Comparison of ENCODE assay signal across 19 cellular contexts in genomic region chr3:119815716-119816115, GRCh38. TPM values are rescaled to one million over a fixed set of nuclear protein-coding genes. Genes with fewer than 3 reads are reported as not detected.
A peak's percentile ranks its signal among the peaks of the same experiment; 100 is the strongest.
DNase-seq lines count a peak whose midpoint lies in the region; ATAC-seq and TF ChIP-seq lines count a peak whose summit lies in the region.
"Had no signal": no experiment of that assay in that cellular context is flagged by ENCODE, and none has a peak within 500 bp of the region (broad histone marks: within the 10 kb centered on the region; RNA-seq: fewer than 3 reads in every experiment).

No MANE protein-coding gene starts in this region.

- no peak overlapping the region for H3K4me3 ChIP-seq in endodermal cell (ENCODE audit: low read length)
- H3K4me3 ChIP-seq in neuronal stem cell (ENCODE audit: low read length in 2 of 2) = peak overlapping the region in 1 of 2 donors; percentile 65
- H3K4me3 ChIP-seq: BLaER1, GM23248 had no signal

- H2AFZ ChIP-seq in neuronal stem cell (ENCODE audit: low read length) = no peak overlapping the region
- H2AFZ ChIP-seq: GM23248 had no signal

- TF ChIP-seq CTCF in endodermal cell (conservative IDR thresholded peaks at IDR 0.05) = no peak

- 87 to 93% methylated on average over 5 to 8 of the region's 8 CpGs for WGBS in endodermal cell (ENCODE audit: insufficient coverage in 1 of 2, insufficient read length in 1 of 2), 2 experiments
- WGBS in neuronal stem cell (ENCODE audit: extremely low coverage in 2 of 2, insufficient read length in 2 of 2, insufficient replicate concordance in 1 of 2), 2 donors = no CpG with 5 or more reads among the region's 8 CpGs

- H3K36me3 ChIP-seq in endodermal cell (ENCODE audit: control insufficient read depth, insufficient read depth, low read length) (no peaks in the 10 kb centered on the region), neuronal stem cell (replicated peaks in 1 of 2; ENCODE audit: control insufficient read depth in 2 of 2, insufficient read depth in 2 of 2, low read length in 2 of 2) (no peaks in the 10 kb centered on the region)
- H3K36me3 ChIP-seq: BLaER1 had no signal

- H3K4me1 Mint-ChIP-seq in endodermal cell = no peaks in the 10 kb centered on the region

- no peaks in the 10 kb centered on the region for H3K79me1 ChIP-seq in neuronal stem cell (ENCODE audit: low read depth, low read length)

- H4K8ac ChIP-seq in neuronal stem cell (ENCODE audit: low read depth, low read length) = no peak overlapping the region

- H3K9me3 ChIP-seq in endodermal cell (ENCODE audit: control insufficient read depth, low read length) (no peaks in the 10 kb centered on the region), neuronal stem cell (replicated peaks in 1 of 2; ENCODE audit: control insufficient read depth in 2 of 2, insufficient read depth in 1 of 2, low read depth in 1 of 2, low read length in 2 of 2) (no peaks in the 10 kb centered on the region)
- H3K9me3 ChIP-seq: BLaER1, Caco-2 had no signal

- DNase-seq in NCI-H146 (lab: John Stamatoyannopoulos, UW) (peak; percentile 27), NCI-H146 treated with DMSO at 0.1 percent for 48 hours (lab: John Stamatoyannopoulos, UW; ENCODE audit: unreplicated experiment) (no peak), endodermal cell (peak; percentile 26), neuronal stem cell (ENCODE audit: low spot score) (no peak), NCI-H82 treated with DMSO at 0.1 percent for 48 hours (lab: John Stamatoyannopoulos, UW; ENCODE audit: unreplicated experiment) (no peak)
- DNase-seq: Caco-2; CD4-positive, CD25-positive, alpha-beta regulatory T cell; CD8-positive, alpha-beta T cell; DMS153; DND-41; GM23248; H7; HCEC 1CT had no signal

- H3K4me3 Mint-ChIP-seq in endodermal cell = no peak overlapping the region
- H3K4me3 Mint-ChIP-seq: B cell; CD4-positive, CD25-positive, alpha-beta regulatory T cell; CD8-positive, alpha-beta T cell had no signal

- H3K4me1 ChIP-seq in endodermal cell (ENCODE audit: control insufficient read depth, insufficient read depth, low read length) (no peaks in the 10 kb centered on the region), neuronal stem cell (ENCODE audit: control insufficient read depth in 2 of 2, insufficient read depth in 1 of 2, low read depth in 1 of 2, low read length in 2 of 2) (peaks cover 0 to 4% of the 10 kb centered on the region in 2 donors)
- H3K4me1 ChIP-seq: BLaER1, Caco-2 had no signal

- no peak overlapping the region for H3K14ac ChIP-seq in neuronal stem cell (ENCODE audit: low read length)

- no peak overlapping the region for H3K27ac Mint-ChIP-seq in endodermal cell
- H3K27ac Mint-ChIP-seq: B cell; CD4-positive, CD25-positive, alpha-beta regulatory T cell; CD8-positive, alpha-beta T cell had no signal

- H2BK5ac ChIP-seq in neuronal stem cell (ENCODE audit: low read length) = no peak overlapping the region

- no peak overlapping the region for H2AK5ac ChIP-seq in neuronal stem cell (ENCODE audit: low read depth, low read length)

- H3K9ac ChIP-seq in endodermal cell (ENCODE audit: extremely low read depth, low read length, poor library complexity, severe bottlenecking) (no peak overlapping the region), neuronal stem cell (ENCODE audit: low read depth, low read length, poor library complexity) (no peak overlapping the region)
- H3K9ac ChIP-seq: BLaER1, GM23248 had no signal

- no peak overlapping the region for H3K4me2 ChIP-seq in neuronal stem cell (ENCODE audit: insufficient read depth, low read length, poor library complexity, severe bottlenecking)
- H3K4me2 ChIP-seq: BLaER1 had no signal

- no peak overlapping the region for H2BK15ac ChIP-seq in neuronal stem cell (ENCODE audit: low read length)

- H3K9me3 Mint-ChIP-seq in endodermal cell = no peaks in the 10 kb centered on the region
- H3K9me3 Mint-ChIP-seq: CD8-positive, alpha-beta T cell had no signal

- H3K36me3 Mint-ChIP-seq in endodermal cell (ENCODE audit: low read depth) = no peaks in the 10 kb centered on the region
- H3K36me3 Mint-ChIP-seq: CD4-positive, CD25-positive, alpha-beta regulatory T cell; CD8-positive, alpha-beta T cell had no signal

- H3K4ac ChIP-seq in neuronal stem cell (ENCODE audit: low read length) = no peak overlapping the region

- no peak overlapping the region for H3K23ac ChIP-seq in neuronal stem cell (ENCODE audit: low read depth, low read length, poor library complexity)

- no peaks in the 10 kb centered on the region for H3K27me3 ChIP-seq in endodermal cell (ENCODE audit: control insufficient read depth, insufficient read depth, low read length, poor library complexity, severe bottlenecking)
- H3K27me3 ChIP-seq in neuronal stem cell (ENCODE audit: control insufficient read depth in 3 of 3, insufficient read depth in 3 of 3, low read depth in 1 of 3, low read length in 3 of 3) = peaks cover 0 to 14% (median 0%) of the 10 kb centered on the region in 3 experiments
- H3K27me3 ChIP-seq: BLaER1 had no signal

- no peak overlapping the region for H2BK12ac ChIP-seq in neuronal stem cell (ENCODE audit: low read length)

- ATAC-seq in HG02623 (IDR thresholded peaks at IDR 0.05; ENCODE audit: unreplicated experiment) = no peak
- ATAC-seq: CD8-positive, alpha-beta T cell had no signal

- H2BK120ac ChIP-seq in neuronal stem cell (ENCODE audit: low read depth, low read length) = no peak overlapping the region

- H3K18ac ChIP-seq in neuronal stem cell (ENCODE audit: low read length) = peak overlapping the region; percentile 6

- H3K27me3 Mint-ChIP-seq in endodermal cell (ENCODE audit: insufficient read depth) = peaks cover 2% of the 10 kb centered on the region
- H3K27me3 Mint-ChIP-seq: B cell had no signal

- H3K27ac ChIP-seq in endodermal cell (ENCODE audit: low read depth, low read length) (no peak overlapping the region), neuronal stem cell (replicated peaks; ENCODE audit: low read length) (no peak overlapping the region)
- H3K27ac ChIP-seq: 22Rv1, BLaER1, C4-2B, GM23248 had no signal

- H4K91ac ChIP-seq in neuronal stem cell (ENCODE audit: low read depth, low read length, poor library complexity) = no peak overlapping the region

RNA-seq across cellular contexts. Expression of gene NR1I2, which starts 33.8 kb away (rescaled TPM):
- total RNA-seq in endodermal cell = under 1 TPM; 0.20 to 0.29 TPM
- not detected for polyA plus RNA-seq in endodermal cell (2013, experiment 1 of 2)
- polyA plus RNA-seq in endodermal cell (2013, experiment 2 of 2) = not detected
- 0.17 TPM for polyA plus RNA-seq in neuronal stem cell (2013, experiment 1 of 2)
- 0.22 TPM for polyA plus RNA-seq in neuronal stem cell (2013, experiment 2 of 2)
- total RNA-seq: Caco-2, GM23248 had no signal
- polyA plus RNA-seq: AG04450 had no signal

Comparison
In these comparisons a context has a peak if more than half of its experiments do, and no peak if none do; other contexts are left out.
1. DNase-seq: peak in NCI-H146 (single experiment) and endodermal cell (single experiment); none in NCI-H146 treated with DMSO at 0.1 percent for 48 hours (single experiment), neuronal stem cell (single experiment) and NCI-H82 treated with DMSO at 0.1 percent for 48 hours (single experiment).